In genomic region chr22:27663812-27664211, GRCh38 we compare ENCODE assay signal across 29 cellular contexts.
DNase-seq lines count a peak whose midpoint lies in the region; ATAC-seq and TF ChIP-seq lines count a peak whose summit lies in the region.
"Had no signal": no experiment of that assay in that cellular context is flagged by ENCODE, and none has a peak within 500 bp of the region (broad histone marks: within the 10 kb centered on the region; RNA-seq: fewer than 3 reads in every experiment).

No MANE protein-coding gene starts in this region.

- DNase-seq in right cardiac atrium (no peak), Right ventricle myocardium inferior (ENCODE audit: missing footprints) (no peak), RWPE1 (ENCODE audit: low spot score) (no peak), hepatocyte (ENCODE audit: low spot score) (no peak), type B pancreatic cell (ENCODE audit: extremely low spot score, unreplicated experiment) (no peak), retina (no peak), left lobe of liver (ENCODE audit: low spot score) (no peak)
- DNase-seq: activated CD4-positive, alpha-beta T cell treated with anti-CD3 and anti-CD28 coated beads for 36 hours; activated CD8-positive, alpha-beta T cell treated with anti-CD3 and anti-CD28 coated beads, Interleukin-2, amount 10 ng/mL, durations not matched to agents 7 days and 5 days; activated naive CD4-positive, alpha-beta T cell treated with anti-CD3 and anti-CD28 coated beads, Interleukin-2, amount 50 U/mL, for 16 hours; amygdala; brain microvascular endothelial cell; CD4-positive, alpha-beta T cell; DMS 273 treated with DMSO at 0.1 percent for 48 hours; H9; hypothalamus; left colon; NCI-H1694; NCI-H510A treated with DMSO at 0.1 percent for 48 hours; nephron progenitor cell; pancreas; SHP77; stimulated activated CD4-positive, alpha-beta T cell treated with anti-CD3 and anti-CD28 coated beads, Interleukin-4, amount 100 ng/mL, for 1 hour; stomach had no signal

- H3K27me3 ChIP-seq in right cardiac atrium (ENCODE audit: control insufficient read depth, insufficient read depth) = no peaks in the 10 kb centered on the region
- no peaks in the 10 kb centered on the region for H3K27me3 ChIP-seq in hepatocyte
- H3K27me3 ChIP-seq: brain microvascular endothelial cell, pancreas, stomach had no signal

- H3K4me3 ChIP-seq in right cardiac atrium (ENCODE audit: low read length) (no peak overlapping the region), hepatocyte (no peak overlapping the region)
- H3K4me3 ChIP-seq: A549, pancreas, stomach had no signal

- no peaks in the 10 kb centered on the region for H4K20me1 ChIP-seq in hepatocyte (ENCODE audit: insufficient read depth, poor library complexity, severe bottlenecking)

- H3K9me3 Mint-ChIP-seq in type B pancreatic cell = peaks cover 8% of the 10 kb centered on the region

- no peak overlapping the region for H3K4me2 ChIP-seq in hepatocyte
- H3K4me2 ChIP-seq: A549 had no signal

- H3K9me2 ChIP-seq in hepatocyte (replicated peaks; ENCODE audit: insufficient read depth) = no peaks in the 10 kb centered on the region

- no peaks in the 10 kb centered on the region for H3K36me3 ChIP-seq in hepatocyte (replicated peaks; ENCODE audit: insufficient read depth, low read depth)
- H3K36me3 ChIP-seq: brain microvascular endothelial cell, pancreas, stomach had no signal

- TF ChIP-seq CTCF in RWPE1 (conservative IDR thresholded peaks at IDR 0.05; ENCODE audit: low read depth) (no peak), hepatocyte (IDR thresholded peaks at IDR 0.05; ENCODE audit: poor library complexity) (no peak), type B pancreatic cell (conservative IDR thresholded peaks at IDR 0.05) (no peak)

- H2AFZ ChIP-seq in hepatocyte = no peak overlapping the region

- H3K79me2 ChIP-seq in hepatocyte = no peaks in the 10 kb centered on the region

- ATAC-seq in right cardiac atrium (no peak), Right ventricle myocardium inferior (no peak), GM21423 (IDR thresholded peaks at IDR 0.05; ENCODE audit: unreplicated experiment) (no peak), left lobe of liver (no peak)
- ATAC-seq: activated CD4-positive, alpha-beta T cell treated with anti-CD3 and anti-CD28 coated beads for 36 hours; activated CD8-positive, alpha-beta T cell treated with anti-CD3 and anti-CD28 coated beads, Interleukin-2, amount 10 ng/mL, durations not matched to agents 7 days and 5 days; left colon had no signal

- peaks cover 7% of the 10 kb centered on the region for H3K36me3 Mint-ChIP-seq in type B pancreatic cell
- H3K36me3 Mint-ChIP-seq: memory B cell had no signal

- 60% methylated on average over 5 of the region's 5 CpGs for WGBS in right cardiac atrium
- WGBS in hepatocyte (ENCODE audit: low lambda C conversion rate, missing lambda C conversion rate) = 50% methylated on average over 5 of the region's 5 CpGs

- H3K27me3 Mint-ChIP-seq in type B pancreatic cell = no peaks in the 10 kb centered on the region

- H3K4me1 ChIP-seq in right cardiac atrium (ENCODE audit: control insufficient read depth, insufficient read depth, low read length) (peaks cover 11% of the 10 kb centered on the region), hepatocyte (ENCODE audit: insufficient read depth) (peaks cover 9% of the 10 kb centered on the region)
- H3K4me1 ChIP-seq: pancreas had no signal

- intact Hi-C loops in right cardiac atrium (cut with DNase I) (loop anchor here in 1 of 4 donors (10.0 kb wide), 1 partner anchor 131 kb away; no protein-coding TSS in a partner anchor), Right ventricle myocardium inferior (cut with DNase I) (no loop called here)

- CTCF ChIA-PET in RWPE1 (lab: Yijun Ruan, JAX) = no interaction called here

- POLR2A ChIA-PET in RWPE1 (lab: Yijun Ruan, JAX; ENCODE audit: low non-redundant PET) = no interaction called here

- peaks cover 40% of the 10 kb centered on the region for H3K4me1 Mint-ChIP-seq in type B pancreatic cell (ENCODE audit: unreplicated experiment)
- H3K4me1 Mint-ChIP-seq: activated CD4-positive, alpha-beta T cell treated with anti-CD3 and anti-CD28 coated beads for 36 hours; memory B cell had no signal

- H3K27ac Mint-ChIP-seq in type B pancreatic cell = peak overlapping the region; percentile 3
- H3K27ac Mint-ChIP-seq: activated CD4-positive, alpha-beta T cell treated with anti-CD3 and anti-CD28 coated beads for 36 hours; activated CD8-positive, alpha-beta T cell treated with anti-CD3 and anti-CD28 coated beads, Interleukin-2, amount 10 ng/mL, durations not matched to agents 7 days and 5 days; activated T-helper 2 cell treated with anti-CD3 and anti-CD28 coated beads, Interferon-gamma antibody, Interleukin-2, Interleukin-4, amounts not matched to agents 10 μg/mL and 5 μg/mL and 100 μg/mL, durations not matched to agents 14 hours and 24 hours and 36 hours; CD4-positive, alpha-beta T cell; memory B cell; nephron progenitor cell; T-helper 2 cell treated with Interferon-gamma antibody and Interleukin-4, amounts not matched to agents 5 μg/mL and 100 μg/mL, for 36 hours had no signal

- H3K4me3 Mint-ChIP-seq in type B pancreatic cell = no peak overlapping the region
- H3K4me3 Mint-ChIP-seq: activated CD4-positive, alpha-beta T cell treated with anti-CD3 and anti-CD28 coated beads for 36 hours; activated CD8-positive, alpha-beta T cell treated with anti-CD3 and anti-CD28 coated beads, Interleukin-2, amount 10 ng/mL, durations not matched to agents 7 days and 5 days; CD4-positive, alpha-beta T cell; H9; memory B cell; nephron progenitor cell; T-helper 2 cell treated with Interferon-gamma antibody and Interleukin-4, amounts not matched to agents 5 μg/mL and 100 μg/mL, for 36 hours had no signal

- peak overlapping the region; percentile 55 for H3K27ac ChIP-seq in right cardiac atrium (ENCODE audit: low read length)
- peak overlapping the region; percentile 92 for H3K27ac ChIP-seq in RWPE1
- H3K27ac ChIP-seq in hepatocyte = peak overlapping the region; percentile 69
- H3K27ac ChIP-seq: brain microvascular endothelial cell had no signal

- H3K9me3 ChIP-seq in right cardiac atrium (ENCODE audit: control insufficient read depth, low read length) (no peaks in the 10 kb centered on the region), hepatocyte (ENCODE audit: low read depth) (no peaks in the 10 kb centered on the region)
- H3K9me3 ChIP-seq: A549, pancreas had no signal
